ENCODE assay signal across 24 cellular contexts in the genomic region with DNA sequence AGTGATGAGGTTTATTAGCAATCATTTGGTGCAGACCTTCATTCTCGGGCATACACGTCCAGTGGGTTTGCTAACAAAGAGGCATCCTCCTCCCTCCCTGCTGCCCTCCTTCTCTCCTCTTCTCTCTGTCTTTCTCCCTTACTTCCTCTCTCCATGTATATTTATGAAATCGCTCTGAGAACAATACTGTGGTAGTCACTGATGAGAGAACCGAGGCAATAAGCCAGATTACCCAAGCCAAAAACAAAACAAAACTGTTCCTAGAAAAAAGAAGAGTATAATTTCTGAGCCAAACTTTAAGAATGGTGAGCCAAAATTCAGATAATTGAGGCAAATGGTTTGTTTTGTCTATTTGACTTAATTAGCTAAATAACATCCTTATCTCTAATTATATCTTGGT. TPM values are rescaled to one million over a fixed set of nuclear protein-coding genes. Genes with fewer than 3 reads are reported as not detected.
"Had no signal": no experiment of that assay in that cellular context is flagged by ENCODE, and none has a peak within 500 bp of the region (broad histone marks: within the 10 kb centered on the region; RNA-seq: fewer than 3 reads in every experiment).

No MANE protein-coding gene starts in this region.

- H3K27me3 ChIP-seq: body of pancreas, thyroid gland had no signal

- H3K4me3 ChIP-seq: body of pancreas, thyroid gland had no signal

- H3K9me3 ChIP-seq: body of pancreas, thyroid gland had no signal

- H3K4me1 ChIP-seq: body of pancreas had no signal

- H3K4me3 Mint-ChIP-seq: activated B cell treated with CpG ODN at 0.5 μM for 24 hours; activated CD4-positive, alpha-beta T cell treated with anti-CD3 and anti-CD28 coated beads, Interleukin-2, amount 10 ng/mL, durations not matched to agents 24 days and 14 days; activated naive CD8-positive, alpha-beta T cell; activated T-cell treated with anti-CD3 and anti-CD28 coated beads, Interleukin-2, amount 50 U/mL, for 72 hours; effector memory CD8-positive, alpha-beta T cell; mesothelial cell of epicardium; nephron progenitor cell; stimulated activated memory B cell treated with anti-CD40 and anti-IgM and Interleukin-4, amounts not matched to agents 10 μg/mL and 1 μg/mL and 100 μg/mL, for 72 hours had no signal

- ATAC-seq: activated T-cell treated with anti-CD3 and anti-CD28 coated beads, Interleukin-2, amount 50 U/mL, for 72 hours; body of pancreas; effector memory CD8-positive, alpha-beta T cell; left ventricle myocardium superior; stimulated activated memory B cell treated with anti-CD40 and anti-IgM and Interleukin-4, amounts not matched to agents 10 μg/mL and 1 μg/mL and 100 μg/mL, for 72 hours had no signal

- H3K36me3 Mint-ChIP-seq: activated naive CD8-positive, alpha-beta T cell; mesothelial cell of epicardium; stimulated activated memory B cell treated with anti-CD40 and anti-IgM and Interleukin-4, amounts not matched to agents 10 μg/mL and 1 μg/mL and 100 μg/mL, for 72 hours had no signal

- H3K27ac Mint-ChIP-seq: activated B cell treated with CpG ODN at 0.5 μM for 24 hours; activated CD4-positive, alpha-beta T cell treated with anti-CD3 and anti-CD28 coated beads, Interleukin-2, amount 10 ng/mL, durations not matched to agents 24 days and 14 days; activated naive CD8-positive, alpha-beta T cell; activated T-cell treated with anti-CD3 and anti-CD28 coated beads, Interleukin-2, amount 50 U/mL, for 72 hours; effector memory CD8-positive, alpha-beta T cell; mesothelial cell of epicardium; nephron progenitor cell; stimulated activated memory B cell treated with anti-CD40 and anti-IgM and Interleukin-4, amounts not matched to agents 10 μg/mL and 1 μg/mL and 100 μg/mL, for 72 hours had no signal

- H3K27ac ChIP-seq: body of pancreas, thyroid gland had no signal

- DNase-seq: activated B cell treated with CpG ODN at 0.5 μM for 24 hours; activated CD4-positive, alpha-beta T cell treated with anti-CD3 and anti-CD28 coated beads, Interleukin-2, amount 10 ng/mL, durations not matched to agents 24 days and 14 days; activated CD8-positive, alpha-beta memory T cell treated with anti-CD3 and anti-CD28 coated beads, Interleukin-2, amount 50 U/mL, for 48 hours; activated gamma-delta T cell; activated T-cell treated with anti-CD3 and anti-CD28 coated beads, Interleukin-2, amount 50 U/mL, for 72 hours; amniotic stem cell; body of pancreas; cerebellar nuclear complex; dermis blood vessel endothelial cell; effector memory CD8-positive, alpha-beta T cell; hypothalamus; kidney glomerular epithelial cell; left ventricle myocardium superior; nephron progenitor cell; stimulated activated CD4-positive, alpha-beta T cell treated with anti-CD3 and anti-CD28 coated beads, Interleukin-2, amount 100 ng/mL, for 48 hours; T-helper 2 cell; thyroid gland had no signal

- H3K27me3 Mint-ChIP-seq: activated B cell treated with CpG ODN at 0.5 μM for 24 hours; stimulated activated memory B cell treated with anti-CD40 and anti-IgM and Interleukin-4, amounts not matched to agents 10 μg/mL and 1 μg/mL and 100 μg/mL, for 72 hours had no signal

- H3K36me3 ChIP-seq: thyroid gland had no signal

- H3K9me3 Mint-ChIP-seq: activated B cell treated with CpG ODN at 0.5 μM for 24 hours; activated T-cell treated with anti-CD3 and anti-CD28 coated beads, Interleukin-2, amount 50 U/mL, for 72 hours; effector memory CD8-positive, alpha-beta T cell; mesothelial cell of epicardium; nephron progenitor cell; stimulated activated memory B cell treated with anti-CD40 and anti-IgM and Interleukin-4, amounts not matched to agents 10 μg/mL and 1 μg/mL and 100 μg/mL, for 72 hours had no signal

RNA-seq across cellular contexts. Expression of a gene that starts 15.9 kb away (rescaled TPM):
- total RNA-seq: activated CD4-positive, alpha-beta T cell treated with anti-CD3 and anti-CD28 coated beads, Interleukin-2, amount 10 ng/mL, durations not matched to agents 24 days and 14 days; activated T-cell treated with anti-CD3 and anti-CD28 coated beads, Interleukin-2, amount 50 U/mL, for 72 hours; body of pancreas; dermis blood vessel endothelial cell; glomerular endothelial cell; left ventricle myocardium superior; mesothelial cell of epicardium; osteocyte; skeletal muscle tissue; thyroid gland; urinary bladder had no signal
- polyA plus RNA-seq: urinary bladder had no signal
